ENCODE assay signal across 23 cellular contexts in the genomic region with DNA sequence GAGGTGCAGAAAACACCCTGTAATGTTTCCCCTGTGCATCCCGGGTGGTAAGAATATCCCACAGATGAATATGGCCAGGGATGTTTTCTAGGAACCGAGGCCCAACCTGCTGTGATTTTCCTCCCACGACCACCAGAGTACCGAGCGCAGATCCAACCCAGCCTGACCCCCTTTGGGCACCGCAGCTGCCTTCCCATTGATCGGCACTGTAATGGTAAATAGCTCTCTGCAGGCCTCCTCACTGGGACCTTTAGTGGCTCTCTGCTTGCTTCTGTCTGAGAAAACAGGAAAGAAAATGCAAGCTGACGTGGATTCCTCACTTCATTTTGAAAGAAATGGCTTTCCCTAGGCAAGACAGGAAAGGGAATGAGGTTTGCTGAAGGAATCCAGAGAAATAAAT. TPM values are rescaled to one million over a fixed set of nuclear protein-coding genes. Genes with fewer than 3 reads are reported as not detected.
"Had no signal": no experiment of that assay in that cellular context is flagged by ENCODE, and none has a peak within 500 bp of the region (broad histone marks: within the 10 kb centered on the region; RNA-seq: fewer than 3 reads in every experiment).

No MANE protein-coding gene starts in this region.

- ATAC-seq: activated naive CD8-positive, alpha-beta T cell treated with anti-CD3 and anti-CD28 coated beads, Interleukin-2, amount 50 U/mL, for 24 hours; effector memory CD8-positive, alpha-beta T cell; heart left ventricle; mucosa of descending colon; naive thymus-derived CD4-positive, alpha-beta T cell had no signal

- H3K27ac ChIP-seq: breast epithelium, epithelial cell of prostate, heart left ventricle, left ventricle myocardium inferior, upper lobe of left lung had no signal

- H3K36me3 ChIP-seq: breast epithelium, heart left ventricle, left ventricle myocardium inferior, upper lobe of left lung had no signal

- DNase-seq: activated CD4-positive, alpha-beta T cell treated with anti-CD3 and anti-CD28 coated beads, Interleukin-2, amount 10 ng/mL, durations not matched to agents 7 days and 5 days; activated CD8-positive, alpha-beta memory T cell treated with anti-CD3 and anti-CD28 coated beads, Interleukin-2, amount 50 U/mL, for 48 hours; activated naive CD4-positive, alpha-beta T cell treated with Interleukin-2 at 50 U/mL for 16 hours; activated naive CD8-positive, alpha-beta T cell treated with anti-CD3 and anti-CD28 coated beads, Interleukin-2, amount 50 U/mL, for 24 hours; aorta; cerebellar nuclear complex; dermis blood vessel endothelial cell; effector memory CD8-positive, alpha-beta T cell; foreskin melanocyte; heart left ventricle; left ventricle myocardium inferior; mucosa of descending colon; naive thymus-derived CD4-positive, alpha-beta T cell; nucleus accumbens; stimulated activated CD4-positive, alpha-beta T cell treated with anti-CD3 and anti-CD28 coated beads, Interleukin-4, amount 100 ng/mL, for 1 hour; stimulated activated naive CD4-positive, alpha-beta T cell treated with Interleukin-2 at 50 U/mL for 16 hours; upper lobe of left lung had no signal

- H3K27me3 Mint-ChIP-seq: effector memory CD8-positive, alpha-beta T cell had no signal

- H3K27ac Mint-ChIP-seq: activated CD4-positive, alpha-beta T cell treated with anti-CD3 and anti-CD28 coated beads, Interleukin-2, amount 10 ng/mL, durations not matched to agents 7 days and 5 days; activated naive CD8-positive, alpha-beta T cell treated with anti-CD3 and anti-CD28 coated beads, Interleukin-2, amount 50 U/mL, for 24 hours; effector memory CD8-positive, alpha-beta T cell; naive thymus-derived CD4-positive, alpha-beta T cell had no signal

- H3K9me3 ChIP-seq: breast epithelium, heart left ventricle, left ventricle myocardium inferior, mucosa of descending colon, upper lobe of left lung had no signal

- H3K27me3 ChIP-seq: breast epithelium, heart left ventricle, upper lobe of left lung had no signal

- H3K9me3 Mint-ChIP-seq: activated CD4-positive, alpha-beta T cell treated with anti-CD3 and anti-CD28 coated beads, Interleukin-2, amount 10 ng/mL, durations not matched to agents 7 days and 5 days; activated naive CD8-positive, alpha-beta T cell treated with anti-CD3 and anti-CD28 coated beads, Interleukin-2, amount 50 U/mL, for 24 hours; effector memory CD8-positive, alpha-beta T cell; naive thymus-derived CD4-positive, alpha-beta T cell had no signal

- H3K4me3 ChIP-seq: breast epithelium, heart left ventricle, left ventricle myocardium inferior, mucosa of descending colon, upper lobe of left lung had no signal

- H3K4me3 Mint-ChIP-seq: activated CD4-positive, alpha-beta T cell treated with anti-CD3 and anti-CD28 coated beads, Interleukin-2, amount 10 ng/mL, durations not matched to agents 7 days and 5 days; activated naive CD8-positive, alpha-beta T cell treated with anti-CD3 and anti-CD28 coated beads, Interleukin-2, amount 50 U/mL, for 24 hours; effector memory CD8-positive, alpha-beta T cell had no signal

- H3K36me3 Mint-ChIP-seq: naive thymus-derived CD4-positive, alpha-beta T cell had no signal

RNA-seq across cellular contexts. Expression of a gene that starts 32.0 kb away (rescaled TPM):
- total RNA-seq: activated CD4-positive, alpha-beta T cell treated with anti-CD3 and anti-CD28 coated beads, Interleukin-2, amount 10 ng/mL, durations not matched to agents 7 days and 5 days; aorta; dermis blood vessel endothelial cell; fibroblast of lung; heart left ventricle; kidney epithelial cell; left ventricle myocardium inferior; naive thymus-derived CD4-positive, alpha-beta T cell; skeletal muscle tissue; temporal lobe had no signal
- polyA plus RNA-seq: fibroblast of lung; naive thymus-derived CD4-positive, alpha-beta T cell had no signal
